In the genomic region with DNA sequence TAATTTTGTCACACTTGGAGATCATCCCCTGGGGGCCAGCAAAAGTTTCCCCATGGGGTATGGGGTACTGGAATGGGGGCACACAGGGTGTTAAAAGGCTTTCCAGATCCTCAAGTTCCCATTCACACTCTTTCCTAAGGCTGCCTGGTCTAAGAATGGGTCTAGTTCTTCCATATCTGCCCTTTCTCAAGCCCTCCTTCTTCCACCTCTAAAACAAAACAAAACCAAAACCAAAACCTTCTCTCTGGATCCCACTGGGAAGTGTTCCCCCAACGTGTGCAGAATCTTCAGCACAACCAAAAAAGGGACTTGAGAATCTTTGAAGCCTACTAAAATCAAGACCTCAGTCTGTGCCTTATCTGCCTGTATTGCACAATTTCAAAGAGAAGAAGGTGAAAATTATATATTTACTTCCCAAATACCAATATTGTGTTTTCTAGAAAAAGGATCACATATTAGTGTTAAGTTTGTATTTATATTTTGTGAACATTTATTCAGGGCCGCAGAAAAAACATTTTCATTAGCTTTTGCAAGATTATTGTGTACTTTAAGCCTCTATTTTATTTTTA, we compare ENCODE assay signal across 17 cellular contexts.
DNase-seq lines count a peak whose midpoint lies in the region; ATAC-seq and TF ChIP-seq lines count a peak whose summit lies in the region.
"Had no signal": no experiment of that assay in that cellular context is flagged by ENCODE, and none has a peak within 500 bp of the region (broad histone marks: within the 10 kb centered on the region; RNA-seq: fewer than 3 reads in every experiment).

No MANE protein-coding gene starts in this region.

- ATAC-seq in left ventricle myocardium superior (peak; percentile 41), psoas muscle (no peak), HG03039 (IDR thresholded peaks at IDR 0.05; ENCODE audit: unreplicated experiment) (no peak), GM18873 (IDR thresholded peaks at IDR 0.05; ENCODE audit: low FRiP score, unreplicated experiment) (no peak)
- no peak for ATAC-seq in activated CD4-positive, CD25-positive, alpha-beta regulatory T cell treated with anti-CD3 and anti-CD28 coated beads, Interleukin-2, amount 50 U/mL, for 24 hours
- ATAC-seq: A549; activated naive CD8-positive, alpha-beta T cell treated with anti-CD3 and anti-CD28 coated beads, Interleukin-2, amount 50 U/mL, for 24 hours; upper lobe of right lung had no signal

- H3K4me3 Mint-ChIP-seq in chondrocyte (ENCODE audit: unreplicated experiment), result no peak overlapping the region
- H3K4me3 Mint-ChIP-seq: activated naive CD8-positive, alpha-beta T cell treated with anti-CD3 and anti-CD28 coated beads, Interleukin-2, amount 50 U/mL, for 24 hours; activated T-helper 1 cell treated with anti-CD3 and anti-CD28 coated beads, Interleukin-12 subunit alpha, Interleukin-12 subunit beta, Interleukin-2, Interleukin-4 antibody, amounts not matched to agents 30 ng/mL and 10 ng/mL and 1 ng/mL, durations not matched to agents 14 hours and 24 hours and 36 hours had no signal

- no peaks in the 10 kb centered on the region for H3K27me3 ChIP-seq in AG04450 (ENCODE audit: control insufficient read depth, insufficient read depth, low read length)
- no peaks in the 10 kb centered on the region for H3K27me3 ChIP-seq in ascending aorta
- H3K27me3 ChIP-seq in psoas muscle (ENCODE audit: insufficient read depth in 3 of 3, low read length in 2 of 3), result no peaks in the 10 kb centered on the region
- H3K27me3 ChIP-seq: upper lobe of right lung had no signal

- TF ChIP-seq CTCF in AG04450 (IDR thresholded peaks at IDR 0.05; ENCODE audit: low read depth, low read length) (no peak), ascending aorta (IDR thresholded peaks at IDR 0.05) (no peak), psoas muscle (IDR thresholded peaks at IDR 0.05) (no peak), chondrocyte (IDR thresholded peaks at IDR 0.05) (no peak)

- H3K27ac Mint-ChIP-seq in chondrocyte (ENCODE audit: unreplicated experiment), result no peak overlapping the region
- H3K27ac Mint-ChIP-seq: activated naive CD8-positive, alpha-beta T cell treated with anti-CD3 and anti-CD28 coated beads, Interleukin-2, amount 50 U/mL, for 24 hours; activated T-helper 1 cell treated with anti-CD3 and anti-CD28 coated beads, Interleukin-12 subunit alpha, Interleukin-12 subunit beta, Interleukin-2, Interleukin-4 antibody, amounts not matched to agents 30 ng/mL and 10 ng/mL and 1 ng/mL, durations not matched to agents 14 hours and 24 hours and 36 hours had no signal

- no peaks in the 10 kb centered on the region for H3K36me3 Mint-ChIP-seq in chondrocyte (ENCODE audit: low read depth)

- no peaks in the 10 kb centered on the region for H3K27me3 Mint-ChIP-seq in chondrocyte (ENCODE audit: low read depth)
- H3K27me3 Mint-ChIP-seq: activated naive CD8-positive, alpha-beta T cell treated with anti-CD3 and anti-CD28 coated beads, Interleukin-2, amount 50 U/mL, for 24 hours had no signal

- CTCF ChIA-PET in AG04450 (lab: Charles Lee), result interaction anchor here (1.1 kb wide), 1 partner anchor 452 kb away, joined by 3 read pairs; no protein-coding TSS in a partner anchor

- DNase-seq in AG04450 (ENCODE audit: low read depth, low spot score) (no peak), ascending aorta (ENCODE audit: low spot score in 2 of 2) (no peak), left ventricle myocardium superior (no peak), psoas muscle (no peak), chondrocyte (ENCODE audit: low spot score) (no peak)
- DNase-seq: activated CD8-positive, alpha-beta memory T cell treated with anti-CD3 and anti-CD28 coated beads for 24 hours; activated naive CD8-positive, alpha-beta T cell treated with anti-CD3 and anti-CD28 coated beads, Interleukin-2, amount 50 U/mL, for 24 hours; NCI-H2081; NCI-H69; PC-9; upper lobe of right lung had no signal

- peak overlapping the region; percentile 70 for H3K27ac ChIP-seq in AG04450 (ENCODE audit: low read depth, low read length)
- peak overlapping the region; percentile 27 to 31 for H3K27ac ChIP-seq in ascending aorta
- peak overlapping the region; percentile 60 for H3K27ac ChIP-seq in psoas muscle
- H3K27ac ChIP-seq: A549, PC-9, upper lobe of right lung, VCaP had no signal

- intact Hi-C loops in ascending aorta (cut with DNase I), result no loop called here
- intact Hi-C loops in left ventricle myocardium superior (cut with micrococcal nuclease), result no loop called here
- intact Hi-C loops in psoas muscle (cut with DNase I), result no loop called here

- peaks cover under 1% of the 10 kb centered on the region for H3K9me3 Mint-ChIP-seq in chondrocyte (ENCODE audit: low read depth)
- H3K9me3 Mint-ChIP-seq: activated naive CD8-positive, alpha-beta T cell treated with anti-CD3 and anti-CD28 coated beads, Interleukin-2, amount 50 U/mL, for 24 hours had no signal

- 56 to 64% (median 59%) methylated on average over 2 of the region's 2 CpGs for WGBS in psoas muscle, 3 donors

- H3K36me3 ChIP-seq in ascending aorta (no peaks in the 10 kb centered on the region), psoas muscle (ENCODE audit: insufficient read depth in 1 of 2, low read depth in 1 of 2) (no peaks in the 10 kb centered on the region)
- H3K36me3 ChIP-seq: upper lobe of right lung had no signal

- peaks cover 20% of the 10 kb centered on the region for H3K4me1 Mint-ChIP-seq in chondrocyte (ENCODE audit: low read depth)

- POLR2A ChIA-PET in AG04450 (lab: Yijun Ruan, JAX), result no interaction called here

- H3K9me3 ChIP-seq in AG04450 (ENCODE audit: control insufficient read depth, insufficient read depth, low read length) (no peaks in the 10 kb centered on the region), ascending aorta (no peaks in the 10 kb centered on the region), psoas muscle (no peaks in the 10 kb centered on the region)
- H3K9me3 ChIP-seq: A549, upper lobe of right lung had no signal

- H3K4me3 ChIP-seq in AG04450 (ENCODE audit: low read depth, low read length) (peak overlapping the region; percentile 22), ascending aorta (peak overlapping the region in 1 of 2 donors; percentile 22), psoas muscle (peak overlapping the region; percentile 36)
- H3K4me3 ChIP-seq: A549, PC-9, upper lobe of right lung had no signal

- H3K4me1 ChIP-seq in ascending aorta, result no peaks in the 10 kb centered on the region
- H3K4me1 ChIP-seq in psoas muscle, result peaks cover 3% of the 10 kb centered on the region
- H3K4me1 ChIP-seq: upper lobe of right lung had no signal
